ENCODE assay signal across 1 cellular context in the genomic region with DNA sequence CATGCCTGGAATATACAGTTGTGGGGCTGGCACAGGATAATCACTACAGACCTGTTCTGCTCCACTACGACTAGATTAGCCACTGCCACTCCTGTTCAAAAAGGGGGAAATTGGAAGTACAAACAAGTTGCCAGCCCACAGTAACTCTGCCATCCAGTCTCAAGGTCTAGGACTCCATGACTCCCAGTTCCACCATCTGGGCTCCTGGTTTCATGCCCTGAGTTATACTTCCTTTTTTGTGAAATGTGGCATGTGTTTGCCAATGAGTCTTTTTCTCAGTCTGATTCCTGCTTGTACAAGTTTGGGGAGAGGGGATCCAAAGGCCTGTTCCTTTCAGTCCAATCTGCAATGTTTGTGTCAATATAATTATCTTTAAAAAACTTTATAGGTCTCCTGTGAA.
TF ChIP-seq lines count a peak whose summit lies in the region.

No MANE protein-coding gene starts in this region.

TF ChIP-seq in HEK293, 187 proteins besides CTCF, POLR2A, EP300 and RAD21:
- peak; percentile 45 for TF ChIP-seq ZBTB17 (tag by site-specific recombination; IDR thresholded peaks at IDR 0.05)
- no peak for TF ChIP-seq ZBTB8A (tag by site-specific recombination; IDR thresholded peaks at IDR 0.05)
